9 cellular contexts compared by ENCODE assay signal in the genomic region with DNA sequence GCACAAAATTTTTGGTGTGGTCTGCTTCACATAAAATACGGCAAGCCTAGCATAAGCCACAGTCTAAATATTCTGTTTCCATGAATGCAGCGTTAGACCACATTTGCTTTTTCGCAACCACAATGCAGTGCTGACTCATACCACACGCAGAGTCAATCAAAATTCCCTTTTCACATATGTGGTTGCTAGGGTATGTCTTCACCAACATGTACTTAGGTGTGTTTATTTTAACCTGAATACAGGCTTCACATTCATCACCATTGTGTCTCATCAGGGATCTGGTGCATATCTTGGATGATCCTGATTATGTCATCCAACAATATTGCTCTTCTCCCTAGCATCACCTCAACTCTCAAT.
DNase-seq lines count a peak whose midpoint lies in the region; ATAC-seq lines count a peak whose summit lies in the region.
"Had no signal": no experiment of that assay in that cellular context is flagged by ENCODE, and none has a peak within 500 bp of the region (broad histone marks: within the 10 kb centered on the region; RNA-seq: fewer than 3 reads in every experiment).

No MANE protein-coding gene starts in this region.

- H2BK5ac ChIP-seq in mesenchymal stem cell (ENCODE audit: low read depth, low read length, poor library complexity, severe bottlenecking) (no peak overlapping the region), mesendoderm (ENCODE audit: low read length) (no peak overlapping the region)

- peaks cover 38% of the 10 kb centered on the region for H3K27me3 Mint-ChIP-seq in activated CD8-positive, alpha-beta T cell treated with anti-CD3 and anti-CD28 coated beads, Interleukin-2, amount 10 ng/mL, durations not matched to agents 7 days and 5 days (ENCODE audit: low read depth)

- H3K18ac ChIP-seq in mesenchymal stem cell (ENCODE audit: low read depth in 1 of 2, low read length in 2 of 2) (no peak overlapping the region), mesendoderm (ENCODE audit: low read length) (no peak overlapping the region)

- H2BK12ac ChIP-seq in mesenchymal stem cell (ENCODE audit: low read length in 2 of 2) = no peak overlapping the region

- no peak overlapping the region for H3K56ac ChIP-seq in mesendoderm (ENCODE audit: low read length)

- no peak overlapping the region for H3K14ac ChIP-seq in mesenchymal stem cell (ENCODE audit: low read length in 2 of 2)

- H3K79me1 ChIP-seq in mesenchymal stem cell (replicated peaks; ENCODE audit: low read length, poor library complexity, severe bottlenecking) (no peaks in the 10 kb centered on the region), mesendoderm (ENCODE audit: low read length) (no peaks in the 10 kb centered on the region)

- WGBS in mesenchymal stem cell = 11% methylated on average over 2 of the region's 4 CpGs
- WGBS in mesendoderm (ENCODE audit: extremely low coverage, insufficient coverage, low lambda C conversion rate) = no CpG with 5 or more reads among the region's 4 CpGs

- H3K9me2 ChIP-seq in Karpas-422 (replicated peaks; ENCODE audit: insufficient read depth, low read length) = no peaks in the 10 kb centered on the region

- in situ Hi-C loops in Caki2 (cut with HindIII; ENCODE audit: low pct_unique_long_range_greater_than_20kb, low sequenced_read_pairs) = no loop called here

- H3K4me3 Mint-ChIP-seq in activated CD8-positive, alpha-beta T cell treated with anti-CD3 and anti-CD28 coated beads, Interleukin-2, amount 10 ng/mL, durations not matched to agents 7 days and 5 days = no peak overlapping the region

- DNase-seq in Caki2 (ENCODE audit: low read depth) (peak; percentile 59), Karpas-422 (peak; percentile 81), mesenchymal stem cell (peak; percentile 90), pons (ENCODE audit: low spot score) (no peak), amygdala (lab: John Stamatoyannopoulos, UW) (no peak), mesendoderm (no peak)
- peak; percentile 76 for DNase-seq in activated CD8-positive, alpha-beta T cell treated with anti-CD3 and anti-CD28 coated beads, Interleukin-2, amount 10 ng/mL, durations not matched to agents 7 days and 5 days

- H3K27ac ChIP-seq in Karpas-422 (ENCODE audit: low read length) (peak overlapping the region; percentile 99), mesenchymal stem cell (ENCODE audit: low read length, poor library complexity, severe bottlenecking) (no peak overlapping the region), mesendoderm (ENCODE audit: low read depth, low read length) (no peak overlapping the region)

- no peak overlapping the region for H4K5ac ChIP-seq in mesendoderm (ENCODE audit: low read length)

- H3K4me3 ChIP-seq in Karpas-422 (ENCODE audit: low read length) (peak overlapping the region; percentile 22; the same call in 1 of the 2 replicates), mesenchymal stem cell (ENCODE audit: insufficient read depth in 1 of 2, low read depth in 1 of 2, low read length in 2 of 2) (no peak overlapping the region), mesendoderm (ENCODE audit: low read length) (no peak overlapping the region)

- no peak overlapping the region for H4K8ac ChIP-seq in mesenchymal stem cell (ENCODE audit: low read length)
- H4K8ac ChIP-seq in mesendoderm (ENCODE audit: low read depth, low read length) = no peak overlapping the region

- POLR2A ChIA-PET in activated CD8-positive, alpha-beta T cell treated with anti-CD3 and anti-CD28 coated beads, Interleukin-2, amount 10 ng/mL, durations not matched to agents 7 days and 5 days (lab: Charles Lee) = no interaction called here

- H2BK15ac ChIP-seq in mesenchymal stem cell (ENCODE audit: low read depth, poor library complexity, severe bottlenecking) = no peak overlapping the region
- H2BK15ac ChIP-seq in mesendoderm (replicated peaks; ENCODE audit: low read depth) = no peak overlapping the region

- no peak overlapping the region for H3K23ac ChIP-seq in mesenchymal stem cell (ENCODE audit: low read length in 2 of 2)
- H3K23ac ChIP-seq in mesendoderm (ENCODE audit: low read length) = no peak overlapping the region

- no peak overlapping the region for H3K27ac Mint-ChIP-seq in activated CD8-positive, alpha-beta T cell treated with anti-CD3 and anti-CD28 coated beads, Interleukin-2, amount 10 ng/mL, durations not matched to agents 7 days and 5 days

- H3K9ac ChIP-seq in Karpas-422 (ENCODE audit: low read length) = peak overlapping the region; percentile 60
- H3K9ac ChIP-seq in mesenchymal stem cell (ENCODE audit: low read length) = no peak overlapping the region
- H3K9ac ChIP-seq in mesendoderm (ENCODE audit: low read length) = no peak overlapping the region

- H3K9me3 ChIP-seq in Karpas-422 (ENCODE audit: low read length) = no peaks in the 10 kb centered on the region
- H3K9me3 ChIP-seq in mesenchymal stem cell (ENCODE audit: control insufficient read depth, low read length) = no peaks in the 10 kb centered on the region

- no peak overlapping the region for H4K91ac ChIP-seq in mesenchymal stem cell (ENCODE audit: low read length)

- peak; percentile 54 for ATAC-seq in GM21447 (IDR thresholded peaks at IDR 0.05; ENCODE audit: unreplicated experiment)
- peak; percentile 90 for ATAC-seq in activated CD8-positive, alpha-beta T cell treated with anti-CD3 and anti-CD28 coated beads, Interleukin-2, amount 10 ng/mL, durations not matched to agents 7 days and 5 days
- ATAC-seq: Panc1 had no signal

- H3K4me2 ChIP-seq in Karpas-422 (ENCODE audit: low read depth, low read length, poor library complexity, severe bottlenecking) (peak overlapping the region; percentile 46), mesenchymal stem cell (ENCODE audit: low read length, poor library complexity, severe bottlenecking) (no peak overlapping the region), mesendoderm (ENCODE audit: low read length) (no peak overlapping the region)

- H2AFZ ChIP-seq in Karpas-422 (ENCODE audit: low read length) (no peak overlapping the region), mesenchymal stem cell (ENCODE audit: low read depth, low read length) (no peak overlapping the region)

- CTCF ChIA-PET in activated CD8-positive, alpha-beta T cell treated with anti-CD3 and anti-CD28 coated beads, Interleukin-2, amount 10 ng/mL, durations not matched to agents 7 days and 5 days (lab: Charles Lee) = interaction anchor here (1.3 kb wide), 1 partner anchor 358 kb away, joined by 5 read pairs; no protein-coding TSS in a partner anchor

- H3K36me3 ChIP-seq in Karpas-422 (ENCODE audit: insufficient read depth, low read length) (no peaks in the 10 kb centered on the region), mesenchymal stem cell (ENCODE audit: control insufficient read depth in 1 of 2, insufficient read depth in 2 of 2, low read depth in 1 of 2, low read length in 2 of 2) (no peaks in the 10 kb centered on the region), mesendoderm (ENCODE audit: control insufficient read depth, insufficient read depth, low read length) (no peaks in the 10 kb centered on the region)

- no peak overlapping the region for H2AK5ac ChIP-seq in mesenchymal stem cell (ENCODE audit: low read length, severe bottlenecking)
- no peak overlapping the region for H2AK5ac ChIP-seq in mesendoderm (ENCODE audit: low read length)

- H3K27me3 ChIP-seq in Karpas-422 (ENCODE audit: low read length) (no peaks in the 10 kb centered on the region), mesenchymal stem cell (ENCODE audit: control insufficient read depth in 1 of 2, insufficient read depth in 1 of 2, low read length in 2 of 2) (peaks cover 0 to 64% of the 10 kb centered on the region in 2 experiments), mesendoderm (ENCODE audit: insufficient read depth, low read length, poor library complexity) (no peaks in the 10 kb centered on the region)

- no peaks in the 10 kb centered on the region for H3K9me3 Mint-ChIP-seq in activated CD8-positive, alpha-beta T cell treated with anti-CD3 and anti-CD28 coated beads, Interleukin-2, amount 10 ng/mL, durations not matched to agents 7 days and 5 days (ENCODE audit: insufficient read depth)

- H3K79me2 ChIP-seq in Karpas-422 (ENCODE audit: low read length) (no peaks in the 10 kb centered on the region), mesendoderm (ENCODE audit: control insufficient read depth, insufficient read depth, low read length) (no peaks in the 10 kb centered on the region)

- H3K4me1 ChIP-seq in Karpas-422 (ENCODE audit: low read length) = peaks cover 97% of the 10 kb centered on the region
- peaks cover 3% of the 10 kb centered on the region for H3K4me1 ChIP-seq in mesenchymal stem cell (ENCODE audit: control insufficient read depth, insufficient read depth, low read depth, low read length)
- H3K4me1 ChIP-seq in mesendoderm (ENCODE audit: control insufficient read depth, low read depth, low read length) = peaks cover 9% of the 10 kb centered on the region

- H4K20me1 ChIP-seq in Karpas-422 (ENCODE audit: insufficient read depth, low read depth, low read length) = no peaks in the 10 kb centered on the region

- H3K36me3 Mint-ChIP-seq in activated CD8-positive, alpha-beta T cell treated with anti-CD3 and anti-CD28 coated beads, Interleukin-2, amount 10 ng/mL, durations not matched to agents 7 days and 5 days (ENCODE audit: low read depth) = no peaks in the 10 kb centered on the region

- peaks cover 42% of the 10 kb centered on the region for H3K4me1 Mint-ChIP-seq in activated CD8-positive, alpha-beta T cell treated with anti-CD3 and anti-CD28 coated beads, Interleukin-2, amount 10 ng/mL, durations not matched to agents 7 days and 5 days (ENCODE audit: low read depth)

- H3K4ac ChIP-seq in mesenchymal stem cell (ENCODE audit: low read depth in 1 of 2, low read length in 2 of 2) = no peak overlapping the region
- H3K4ac ChIP-seq in mesendoderm (ENCODE audit: low read depth, low read length) = no peak overlapping the region

- no peak overlapping the region for H2BK120ac ChIP-seq in mesenchymal stem cell (ENCODE audit: low read depth, low read length)
- no peak overlapping the region for H2BK120ac ChIP-seq in mesendoderm (ENCODE audit: low read depth, low read length)

Comparison
In these comparisons a context has a peak if more than half of its experiments do, and no peak if none do; other contexts are left out.
1. DNase-seq: peak in Caki2 (single experiment), Karpas-422 (single experiment), activated CD8-positive, alpha-beta T cell treated with anti-CD3 and anti-CD28 coated beads, Interleukin-2, amount 10 ng/mL, durations not matched to agents 7 days and 5 days (single experiment) and mesenchymal stem cell (single experiment); none in pons (single experiment), amygdala (0 of 56) and mesendoderm (single experiment).